Comparison of ENCODE assay signal across 9 cellular contexts in the genomic region with DNA sequence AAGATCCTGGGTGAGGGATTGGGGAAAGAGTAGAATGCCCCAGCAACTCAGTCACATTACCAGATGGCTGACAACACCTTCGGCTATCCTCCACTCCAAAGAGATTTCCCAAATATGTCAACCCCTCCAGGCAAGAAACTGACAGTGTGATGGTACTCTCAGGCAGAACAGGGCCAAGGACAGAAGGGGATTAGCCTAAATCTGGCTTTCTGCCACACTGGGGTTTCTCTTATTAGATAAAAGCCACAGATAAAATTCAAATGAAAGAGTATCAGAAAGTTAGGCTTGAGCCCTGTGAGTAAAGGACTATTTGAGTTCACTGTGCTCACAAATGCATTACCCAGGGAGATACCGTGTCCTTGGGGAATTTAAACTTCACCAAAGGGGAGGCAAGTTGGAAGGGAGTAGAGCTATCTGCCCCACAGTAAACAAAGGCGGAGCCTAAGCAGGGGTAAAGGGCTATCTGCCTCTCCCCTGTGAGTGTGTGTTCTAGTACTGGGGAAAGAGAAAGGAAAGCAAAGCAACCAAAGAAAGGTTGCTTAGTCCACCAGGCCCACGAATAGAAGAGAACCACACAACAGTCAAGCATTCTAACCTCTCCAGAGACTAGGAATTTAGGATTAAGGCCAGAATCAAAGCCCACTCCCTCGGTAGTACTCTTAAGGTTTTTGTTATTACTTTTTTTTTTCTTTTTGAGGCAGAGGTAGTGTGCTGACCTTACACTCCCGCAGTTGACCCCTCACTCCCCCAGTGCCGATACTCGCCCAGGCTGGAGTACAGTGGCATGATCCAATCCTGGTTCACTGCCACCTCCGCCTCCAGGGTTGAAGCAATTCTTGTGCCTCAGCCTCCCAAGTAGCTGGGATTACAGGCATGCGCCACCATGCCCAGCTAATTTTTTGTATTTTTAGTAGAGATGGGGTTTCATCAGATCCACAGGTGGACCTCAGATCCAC. TPM values are rescaled to one million over a fixed set of nuclear protein-coding genes. Genes with fewer than 3 reads are reported as not detected.
DNase-seq lines count a peak whose midpoint lies in the region; ATAC-seq and TF ChIP-seq lines count a peak whose summit lies in the region.
"Had no signal": no experiment of that assay in that cellular context is flagged by ENCODE, and none has a peak within 500 bp of the region (broad histone marks: within the 10 kb centered on the region; RNA-seq: fewer than 3 reads in every experiment).

No MANE protein-coding gene starts in this region.

- TF ChIP-seq POLR2A in stomach (IDR thresholded peaks at IDR 0.05), result no peak

- no peaks in the 10 kb centered on the region for H3K27me3 ChIP-seq in iPS-20b (ENCODE audit: insufficient read depth, low read length)
- H3K27me3 ChIP-seq in stomach, result no peaks in the 10 kb centered on the region

- peak overlapping the region; percentile 99 for H3K4me3 Mint-ChIP-seq in activated CD4-positive, alpha-beta T cell treated with anti-CD3 and anti-CD28 coated beads, Interleukin-2, amount 10 ng/mL, durations not matched to agents 7 days and 5 days
- peak overlapping the region; percentile 99 for H3K4me3 Mint-ChIP-seq in activated CD8-positive, alpha-beta T cell treated with anti-CD3 and anti-CD28 coated beads, Interleukin-2, amount 10 ng/mL, durations not matched to agents 7 days and 5 days

- intact Hi-C loops in stomach (cut with DNase I; ENCODE audit: low total_unique reads), result no loop called here

- H3K4me1 ChIP-seq in iPS-20b (ENCODE audit: insufficient read depth, low read length), result peaks cover 27% of the 10 kb centered on the region
- peaks cover 64 to 79% (median 73%) of the 10 kb centered on the region in 4 donors for H3K4me1 ChIP-seq in stomach

- 40 to 54% (median 49%) methylated on average over 10 of the region's 10 CpGs for WGBS in stomach, 5 donors

- peaks cover 70% of the 10 kb centered on the region for H3K36me3 Mint-ChIP-seq in activated CD4-positive, alpha-beta T cell treated with anti-CD3 and anti-CD28 coated beads, Interleukin-2, amount 10 ng/mL, durations not matched to agents 7 days and 5 days (ENCODE audit: low read depth)
- peaks cover 79% of the 10 kb centered on the region for H3K36me3 Mint-ChIP-seq in activated CD8-positive, alpha-beta T cell treated with anti-CD3 and anti-CD28 coated beads, Interleukin-2, amount 10 ng/mL, durations not matched to agents 7 days and 5 days (ENCODE audit: low read depth)

- no peak for ATAC-seq in activated CD8-positive, alpha-beta T cell treated with anti-CD3 and anti-CD28 coated beads, Interleukin-2, amount 10 ng/mL, durations not matched to agents 7 days and 5 days
- ATAC-seq: esophagus mucosa had no signal

- peaks cover 69% of the 10 kb centered on the region for H3K4me1 Mint-ChIP-seq in activated CD4-positive, alpha-beta T cell treated with anti-CD3 and anti-CD28 coated beads, Interleukin-2, amount 10 ng/mL, durations not matched to agents 7 days and 5 days
- H3K4me1 Mint-ChIP-seq in activated CD8-positive, alpha-beta T cell treated with anti-CD3 and anti-CD28 coated beads, Interleukin-2, amount 10 ng/mL, durations not matched to agents 7 days and 5 days (ENCODE audit: low read depth), result peaks cover 65% of the 10 kb centered on the region

- H3K27ac Mint-ChIP-seq in activated CD4-positive, alpha-beta T cell treated with anti-CD3 and anti-CD28 coated beads, Interleukin-2, amount 10 ng/mL, durations not matched to agents 7 days and 5 days, result peak overlapping the region; percentile 68
- peak overlapping the region; percentile 100 for H3K27ac Mint-ChIP-seq in activated CD8-positive, alpha-beta T cell treated with anti-CD3 and anti-CD28 coated beads, Interleukin-2, amount 10 ng/mL, durations not matched to agents 7 days and 5 days

- POLR2A ChIA-PET in activated CD4-positive, alpha-beta T cell treated with anti-CD3 and anti-CD28 coated beads, Interleukin-2, amount 10 ng/mL, durations not matched to agents 7 days and 5 days (lab: Charles Lee), result interaction anchor here (1.0 kb wide), 1 partner anchor 22 kb away, joined by 6 read pairs; no protein-coding TSS in a partner anchor
- POLR2A ChIA-PET in activated CD8-positive, alpha-beta T cell treated with anti-CD3 and anti-CD28 coated beads, Interleukin-2, amount 10 ng/mL, durations not matched to agents 7 days and 5 days (lab: Charles Lee), result interaction anchor here (0.9 to 8.1 kb wide), 5 partner anchors 10 to 189 kb away, joined by 3 to 84 read pairs (median 3); no protein-coding TSS in a partner anchor

- TF ChIP-seq CTCF in stomach (IDR thresholded peaks at IDR 0.05), result no peak

- H3K27ac ChIP-seq in iPS-20b (ENCODE audit: low read length) (no peak overlapping the region), stomach (peak overlapping the region; percentile 77 to 99 (median 97))

- H3K9ac ChIP-seq in iPS-20b (ENCODE audit: low read depth, low read length), result peak overlapping the region; percentile 33; the same call in 1 of the 2 replicates

- no peaks in the 10 kb centered on the region for H3K27me3 Mint-ChIP-seq in activated CD4-positive, alpha-beta T cell treated with anti-CD3 and anti-CD28 coated beads, Interleukin-2, amount 10 ng/mL, durations not matched to agents 7 days and 5 days
- no peaks in the 10 kb centered on the region for H3K27me3 Mint-ChIP-seq in activated CD8-positive, alpha-beta T cell treated with anti-CD3 and anti-CD28 coated beads, Interleukin-2, amount 10 ng/mL, durations not matched to agents 7 days and 5 days (ENCODE audit: low read depth)

- H3K9me3 ChIP-seq in iPS-20b (ENCODE audit: insufficient read depth, low read depth, low read length) (no peaks in the 10 kb centered on the region), stomach (no peaks in the 10 kb centered on the region)

- no peaks in the 10 kb centered on the region for H3K9me3 Mint-ChIP-seq in activated CD4-positive, alpha-beta T cell treated with anti-CD3 and anti-CD28 coated beads, Interleukin-2, amount 10 ng/mL, durations not matched to agents 7 days and 5 days
- no peaks in the 10 kb centered on the region for H3K9me3 Mint-ChIP-seq in activated CD8-positive, alpha-beta T cell treated with anti-CD3 and anti-CD28 coated beads, Interleukin-2, amount 10 ng/mL, durations not matched to agents 7 days and 5 days (ENCODE audit: insufficient read depth)

- peaks cover 58% of the 10 kb centered on the region for H3K36me3 ChIP-seq in iPS-20b (ENCODE audit: insufficient read depth, low read depth, low read length)
- H3K36me3 ChIP-seq in stomach, result peaks cover 18 to 37% (median 21%) of the 10 kb centered on the region in 4 donors

- DNase-seq in activated CD4-positive, alpha-beta T cell treated with anti-CD3 and anti-CD28 coated beads, Interleukin-2, amount 10 ng/mL, durations not matched to agents 7 days and 5 days, result no peak
- no peak for DNase-seq in activated CD4-positive, alpha-beta T cell treated with anti-CD3 and anti-CD28 coated beads, Interleukin-2, amount 50 U/mL, for 48 hours
- DNase-seq in activated CD8-positive, alpha-beta T cell treated with anti-CD3 and anti-CD28 coated beads, Interleukin-2, amount 10 ng/mL, durations not matched to agents 7 days and 5 days, result no peak
- DNase-seq in stomach, result peak; percentile 51
- no peak for DNase-seq in activated gamma-delta T cell treated with Interleukin-2 at 50 U/mL for 16 hours
- DNase-seq in AG08395 (ENCODE audit: low spot score), result no peak
- DNase-seq in middle frontal gyrus (ENCODE audit: extremely low spot score, low spot score), result no peak

- peak overlapping the region; percentile 83 for H3K4me3 ChIP-seq in iPS-20b (ENCODE audit: low read length)
- peak overlapping the region in 3 of 4 donors; percentile 5 to 99 (median 86) for H3K4me3 ChIP-seq in stomach

- CTCF ChIA-PET in activated CD4-positive, alpha-beta T cell treated with anti-CD3 and anti-CD28 coated beads, Interleukin-2, amount 10 ng/mL, durations not matched to agents 7 days and 5 days (lab: Charles Lee), result interaction anchor here (0.7 to 1.8 kb wide), 7 partner anchors 8 to 156 kb away, joined by 3 to 5 read pairs (median 3); no protein-coding TSS in a partner anchor
- CTCF ChIA-PET in activated CD8-positive, alpha-beta T cell treated with anti-CD3 and anti-CD28 coated beads, Interleukin-2, amount 10 ng/mL, durations not matched to agents 7 days and 5 days (lab: Charles Lee), result interaction anchor here (1.3 to 3.6 kb wide), 4 partner anchors 20 to 192 kb away, joined by 3 to 23 read pairs (median 9); no protein-coding TSS in a partner anchor

- TF ChIP-seq EP300 in stomach (IDR thresholded peaks at IDR 0.05), result no peak

RNA-seq across cellular contexts. Expression of gene TPM3, which starts 12.8 kb away (rescaled TPM):
- 100 to 1,000 TPM; 781 to 902 TPM for total RNA-seq in activated CD4-positive, alpha-beta T cell treated with anti-CD3 and anti-CD28 coated beads, Interleukin-2, amount 10 ng/mL, durations not matched to agents 7 days and 5 days
- total RNA-seq in activated CD8-positive, alpha-beta T cell treated with anti-CD3 and anti-CD28 coated beads, Interleukin-2, amount 10 ng/mL, durations not matched to agents 7 days and 5 days, result 100 to 1,000 TPM; 856 to 880 TPM
- total RNA-seq in stomach, result 100 to 1,000 TPM in 4 of 5 donors, 10 to 100 TPM in 1; 32.7 to 293 (median 214) TPM
- 100 to 1,000 TPM; 101 to 364 (median 159) TPM for polyA plus RNA-seq in stomach

RNA-seq across cellular contexts. Expression of gene NUP210L, which starts 24.3 kb away (rescaled TPM):
- total RNA-seq in activated CD4-positive, alpha-beta T cell treated with anti-CD3 and anti-CD28 coated beads, Interleukin-2, amount 10 ng/mL, durations not matched to agents 7 days and 5 days, result under 1 TPM; 0.04 to 0.12 TPM
- total RNA-seq in activated CD8-positive, alpha-beta T cell treated with anti-CD3 and anti-CD28 coated beads, Interleukin-2, amount 10 ng/mL, durations not matched to agents 7 days and 5 days, result under 1 TPM; 0.08 to 0.13 TPM
- total RNA-seq in stomach, result under 1 TPM in 1 of 5 donors, not detected in 4; 0.18 TPM
- polyA plus RNA-seq in stomach, result not detected

RNA-seq across cellular contexts. Expression of gene CFAP141, which starts 27.0 kb away (rescaled TPM):
- total RNA-seq in activated CD4-positive, alpha-beta T cell treated with anti-CD3 and anti-CD28 coated beads, Interleukin-2, amount 10 ng/mL, durations not matched to agents 7 days and 5 days, result under 1 TPM in 1 of 2 experiments, not detected in 1; 0.65 TPM
- total RNA-seq in activated CD8-positive, alpha-beta T cell treated with anti-CD3 and anti-CD28 coated beads, Interleukin-2, amount 10 ng/mL, durations not matched to agents 7 days and 5 days, result not detected
- not detected for total RNA-seq in stomach
- polyA plus RNA-seq in stomach, result not detected
- total RNA-seq: esophagus mucosa had no signal

RNA-seq across cellular contexts. Expression of gene UBAP2L, which starts 41.6 kb away (rescaled TPM):
- total RNA-seq in activated CD4-positive, alpha-beta T cell treated with anti-CD3 and anti-CD28 coated beads, Interleukin-2, amount 10 ng/mL, durations not matched to agents 7 days and 5 days, result 100 to 1,000 TPM; 186 to 211 TPM
- total RNA-seq in activated CD8-positive, alpha-beta T cell treated with anti-CD3 and anti-CD28 coated beads, Interleukin-2, amount 10 ng/mL, durations not matched to agents 7 days and 5 days, result 100 to 1,000 TPM; 176 to 179 TPM
- 100 to 1,000 TPM in 2 of 5 donors, 10 to 100 TPM in 3; 25.2 to 109 (median 90.6) TPM for total RNA-seq in stomach
- 10 to 100 TPM; 41.1 to 44.8 (median 43.4) TPM for polyA plus RNA-seq in stomach
